In the genomic region with DNA sequence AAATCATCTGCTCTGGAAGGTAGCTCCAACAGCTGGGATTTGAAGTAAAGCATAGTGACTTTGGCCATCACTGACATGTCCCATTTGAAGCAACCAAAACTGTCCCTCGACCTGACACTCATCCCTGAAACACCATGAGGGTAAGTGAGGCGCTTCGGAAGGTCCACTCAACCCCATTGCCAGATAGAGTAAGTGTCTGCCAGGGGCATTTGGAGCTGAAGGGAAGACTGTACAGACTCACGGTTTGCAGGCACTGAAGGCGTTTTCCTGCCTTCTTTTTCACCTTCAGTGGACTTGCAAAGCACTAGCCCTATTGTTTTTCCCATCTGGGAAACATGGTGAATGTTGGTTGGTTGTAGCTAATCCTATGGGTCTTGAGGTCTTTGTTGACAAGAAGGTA, we compare ENCODE assay signal across 1 cellular context.
TF ChIP-seq lines count a peak whose summit lies in the region.

No MANE protein-coding gene starts in this region.

TF ChIP-seq in K562, 482 proteins besides CTCF, POLR2A, EP300 and RAD21:
- 0 out of 2 replicates have a peak, but pooled peaks have one; percentile 8 for TF ChIP-seq ZNF121 (CRISPR knock-in tag; conservative IDR thresholded peaks at IDR 0.05)
- peak; percentile 24 for TF ChIP-seq WHSC1 (IDR thresholded peaks at IDR 0.05; ENCODE audit: low read length)
- TF ChIP-seq, protein P1, sequence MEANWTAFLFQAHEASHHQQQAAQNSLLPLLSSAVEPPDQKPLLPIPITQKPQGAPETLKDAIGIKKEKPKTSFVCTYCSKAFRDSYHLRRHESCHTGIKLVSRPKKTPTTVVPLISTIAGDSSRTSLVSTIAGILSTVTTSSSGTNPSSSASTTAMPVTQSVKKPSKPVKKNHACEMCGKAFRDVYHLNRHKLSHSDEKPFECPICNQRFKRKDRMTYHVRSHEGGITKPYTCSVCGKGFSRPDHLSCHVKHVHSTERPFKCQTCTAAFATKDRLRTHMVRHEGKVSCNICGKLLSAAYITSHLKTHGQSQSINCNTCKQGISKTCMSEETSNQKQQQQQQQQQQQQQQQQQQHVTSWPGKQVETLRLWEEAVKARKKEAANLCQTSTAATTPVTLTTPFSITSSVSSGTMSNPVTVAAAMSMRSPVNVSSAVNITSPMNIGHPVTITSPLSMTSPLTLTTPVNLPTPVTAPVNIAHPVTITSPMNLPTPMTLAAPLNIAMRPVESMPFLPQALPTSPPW (CRISPR knock-in tag; IDR thresholded peaks at IDR 0.05): no peak
- TF ChIP-seq FOXA1 (IDR thresholded peaks at IDR 0.05; ENCODE audit: borderline replicate concordance): no peak
- no peak for TF ChIP-seq RBM15 (IDR thresholded peaks at IDR 0.05; ENCODE audit: insufficient read depth, low read length)
